9 cellular contexts compared by ENCODE assay signal in genomic region chr2:147364597-147364996, GRCh38.
DNase-seq lines count a peak whose midpoint lies in the region; ATAC-seq and TF ChIP-seq lines count a peak whose summit lies in the region.
"Had no signal": no experiment of that assay in that cellular context is flagged by ENCODE, and none has a peak within 500 bp of the region (broad histone marks: within the 10 kb centered on the region; RNA-seq: fewer than 3 reads in every experiment).

No MANE protein-coding gene starts in this region.

- H3K4me3 Mint-ChIP-seq in CD8-positive, alpha-beta memory T cell, result peak overlapping the region in 6 of 7 donors; percentile 23 to 79 (median 48)

- peak in 1 of 5 donors; percentile 6 for DNase-seq in CD8-positive, alpha-beta memory T cell
- DNase-seq in KBM-7 (peak; percentile 3), NCI-H226 (no peak)
- DNase-seq: activated CD8-positive, alpha-beta memory T cell treated with anti-CD3 and anti-CD28 coated beads for 24 hours had no signal

- no peak overlapping the region for H3K4me3 ChIP-seq in CD8-positive, alpha-beta memory T cell (ENCODE audit: low read length)
- peak overlapping the region; percentile 46 for H3K4me3 ChIP-seq in endocrine pancreas (ENCODE audit: control insufficient read depth, insufficient read depth, low read length)
- H3K4me3 ChIP-seq in gastroesophageal sphincter, result no peak overlapping the region

- peaks cover 7 to 13% (median 12%) of the 10 kb centered on the region in 3 donors for H3K4me1 Mint-ChIP-seq in CD8-positive, alpha-beta memory T cell

- H3K4me1 ChIP-seq in CD8-positive, alpha-beta memory T cell (ENCODE audit: insufficient read depth, low read length), result peaks cover 4% of the 10 kb centered on the region
- H3K4me1 ChIP-seq in endocrine pancreas (ENCODE audit: control insufficient read depth, insufficient read depth, low read length), result no peaks in the 10 kb centered on the region
- peaks cover 0 to 23% (median 10%) of the 10 kb centered on the region in 3 donors for H3K4me1 ChIP-seq in gastroesophageal sphincter

- WGBS in gastroesophageal sphincter (ENCODE audit: low coverage in 1 of 2), 2 donors, result 60 to 69% methylated on average over 2 of the region's 3 CpGs

- TF ChIP-seq EP300 in gastroesophageal sphincter (IDR thresholded peaks at IDR 0.05), result no peak

- no peaks in the 10 kb centered on the region for H3K27me3 Mint-ChIP-seq in CD8-positive, alpha-beta memory T cell

- H3K36me3 Mint-ChIP-seq in CD8-positive, alpha-beta memory T cell, result no peaks in the 10 kb centered on the region

- CTCF ChIA-PET in CD8-positive, alpha-beta memory T cell (lab: Charles Lee), result no interaction called here

- H3K36me3 ChIP-seq in CD8-positive, alpha-beta memory T cell (ENCODE audit: insufficient read depth, low read length), result no peaks in the 10 kb centered on the region
- H3K36me3 ChIP-seq in endocrine pancreas (ENCODE audit: control insufficient read depth, insufficient read depth, low read length), result no peaks in the 10 kb centered on the region
- H3K36me3 ChIP-seq in gastroesophageal sphincter, result no peaks in the 10 kb centered on the region

- TF ChIP-seq CTCF in gastroesophageal sphincter (IDR thresholded peaks at IDR 0.05), result no peak

- H3K9me3 ChIP-seq in CD8-positive, alpha-beta memory T cell (ENCODE audit: low read length), result no peaks in the 10 kb centered on the region
- H3K9me3 ChIP-seq in endocrine pancreas (ENCODE audit: control insufficient read depth, low read length) (no peaks in the 10 kb centered on the region), gastroesophageal sphincter (no peaks in the 10 kb centered on the region)

- peak overlapping the region in 4 of 8 donors; percentile 20 to 66 (median 48) for H3K27ac Mint-ChIP-seq in CD8-positive, alpha-beta memory T cell

- ATAC-seq in GM18861 (IDR thresholded peaks at IDR 0.05; ENCODE audit: unreplicated experiment) (peak; percentile 73), HG03432 (IDR thresholded peaks at IDR 0.05; ENCODE audit: unreplicated experiment) (no peak), gastroesophageal sphincter (no peak), HG03108 (IDR thresholded peaks at IDR 0.05; ENCODE audit: unreplicated experiment) (no peak)

- H3K9ac ChIP-seq in endocrine pancreas (ENCODE audit: control insufficient read depth, insufficient read depth, low read length), result no peak overlapping the region

- H3K27me3 ChIP-seq in CD8-positive, alpha-beta memory T cell (ENCODE audit: insufficient read depth, low read length, poor library complexity, severe bottlenecking), result no peaks in the 10 kb centered on the region
- H3K27me3 ChIP-seq in endocrine pancreas (ENCODE audit: control insufficient read depth, insufficient read depth, low read length) (no peaks in the 10 kb centered on the region), gastroesophageal sphincter (no peaks in the 10 kb centered on the region)

- no peak overlapping the region for H3K27ac ChIP-seq in CD8-positive, alpha-beta memory T cell (ENCODE audit: low read depth, low read length)
- H3K27ac ChIP-seq in gastroesophageal sphincter, result no peak overlapping the region

- no peak for TF ChIP-seq POLR2A in gastroesophageal sphincter (IDR thresholded peaks at IDR 0.05)

- H3K9me3 Mint-ChIP-seq in CD8-positive, alpha-beta memory T cell, result peaks cover 0 to 3% (median 0%) of the 10 kb centered on the region in 5 donors

- POLR2A ChIA-PET in CD8-positive, alpha-beta memory T cell (lab: Charles Lee), result no interaction called here

- in situ Hi-C loops in KBM-7 (cut with MboI; ENCODE audit: low pct_unique_long_range_greater_than_20kb, low sequenced_read_pairs), result no loop called here
